In the genomic region with DNA sequence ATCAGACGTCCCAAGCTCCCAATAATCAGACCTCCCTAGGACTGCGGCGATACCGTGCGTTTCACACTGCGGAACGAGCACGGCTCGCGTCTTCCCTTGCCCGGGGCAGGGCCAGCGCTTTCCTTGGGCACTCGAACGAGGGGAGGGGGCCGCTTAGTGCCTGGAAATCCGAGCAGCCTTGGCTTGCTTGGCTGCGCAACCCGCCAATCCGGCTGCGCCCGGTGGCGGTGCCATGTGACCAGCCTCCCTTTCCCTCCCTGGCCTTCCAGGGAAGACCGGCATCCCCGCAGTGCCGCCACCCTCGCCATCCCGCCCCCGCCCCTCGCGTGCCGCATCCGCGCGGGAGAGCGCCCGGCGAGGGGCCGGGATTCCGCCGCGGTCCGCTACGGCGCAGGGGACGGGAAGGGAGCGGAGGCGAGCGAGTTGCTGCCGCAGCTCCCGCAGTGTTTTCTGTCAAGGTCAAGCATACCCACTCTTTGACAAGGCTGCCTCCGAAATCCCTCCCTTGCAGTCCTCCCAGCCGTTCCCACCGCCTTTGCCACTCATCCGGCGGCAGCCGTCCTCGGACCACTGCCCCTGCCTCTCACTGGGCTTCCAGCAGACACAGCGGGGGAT, we compare ENCODE assay signal across 1 cellular context.
TF ChIP-seq lines count a peak whose summit lies in the region.

No MANE protein-coding gene starts in this region.

TF ChIP-seq in HEK293, 187 proteins besides CTCF, POLR2A, EP300 and RAD21 (continued from another document and continues in another):
- no peak for TF ChIP-seq ZBTB49 (tag by site-specific recombination; IDR thresholded peaks at IDR 0.05; ENCODE audit: low read depth)
- TF ChIP-seq, protein P1, sequence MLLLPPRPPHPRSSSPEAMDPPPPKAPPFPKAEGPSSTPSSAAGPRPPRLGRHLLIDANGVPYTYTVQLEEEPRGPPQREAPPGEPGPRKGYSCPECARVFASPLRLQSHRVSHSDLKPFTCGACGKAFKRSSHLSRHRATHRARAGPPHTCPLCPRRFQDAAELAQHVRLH (tag by site-specific recombination; IDR thresholded peaks at IDR 0.05), result no peak
- peak; percentile 66; the same call in 1 of the 2 replicates for TF ChIP-seq KLF16 (tag by site-specific recombination; IDR thresholded peaks at IDR 0.05)
- no peak for TF ChIP-seq ZNF48 (tag by site-specific recombination; IDR thresholded peaks at IDR 0.05)
- no peak for TF ChIP-seq ZNF266 (tag by site-specific recombination; IDR thresholded peaks at IDR 0.05; ENCODE audit: low read depth)
- no peak for TF ChIP-seq PRDM2 (tag by site-specific recombination; IDR thresholded peaks at IDR 0.05; ENCODE audit: borderline replicate concordance)
- no peak for TF ChIP-seq ZNF707 (tag by site-specific recombination; IDR thresholded peaks at IDR 0.05)
- no peak for TF ChIP-seq ZNF174 (tag by site-specific recombination; IDR thresholded peaks at IDR 0.05)
- no peak for TF ChIP-seq ZNF223 (tag by site-specific recombination; IDR thresholded peaks at IDR 0.05)
- no peak for TF ChIP-seq ZNF701 (tag by site-specific recombination; IDR thresholded peaks at IDR 0.05)
- peak; percentile 36; the same call in 1 of the 2 replicates for TF ChIP-seq ZBTB7A (tag by site-specific recombination; IDR thresholded peaks at IDR 0.05; ENCODE audit: low read depth)
- TF ChIP-seq, protein P2, sequence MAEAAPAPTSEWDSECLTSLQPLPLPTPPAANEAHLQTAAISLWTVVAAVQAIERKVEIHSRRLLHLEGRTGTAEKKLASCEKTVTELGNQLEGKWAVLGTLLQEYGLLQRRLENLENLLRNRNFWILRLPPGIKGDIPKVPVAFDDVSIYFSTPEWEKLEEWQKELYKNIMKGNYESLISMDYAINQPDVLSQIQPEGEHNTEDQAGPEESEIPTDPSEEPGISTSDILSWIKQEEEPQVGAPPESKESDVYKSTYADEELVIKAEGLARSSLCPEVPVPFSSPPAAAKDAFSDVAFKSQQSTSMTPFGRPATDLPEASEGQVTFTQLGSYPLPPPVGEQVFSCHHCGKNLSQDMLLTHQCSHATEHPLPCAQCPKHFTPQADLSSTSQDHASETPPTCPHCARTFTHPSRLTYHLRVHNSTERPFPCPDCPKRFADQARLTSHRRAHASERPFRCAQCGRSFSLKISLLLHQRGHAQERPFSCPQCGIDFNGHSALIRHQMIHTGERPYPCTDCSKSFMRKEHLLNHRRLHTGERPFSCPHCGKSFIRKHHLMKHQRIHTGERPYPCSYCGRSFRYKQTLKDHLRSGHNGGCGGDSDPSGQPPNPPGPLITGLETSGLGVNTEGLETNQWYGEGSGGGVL (tag by site-specific recombination; IDR thresholded peaks at IDR 0.05), result peak; percentile 94
- TF ChIP-seq MZF1 (tag by site-specific recombination; IDR thresholded peaks at IDR 0.05; ENCODE audit: borderline replicate concordance), result peak; percentile 71; the same call in 1 of the 2 replicates
- TF ChIP-seq SETDB1 (IDR thresholded peaks at IDR 0.05; ENCODE audit: insufficient read length, low read length), result no peak
- TF ChIP-seq ZNF416 (tag by site-specific recombination; IDR thresholded peaks at IDR 0.05), result no peak
- TF ChIP-seq YY1 (tag by site-specific recombination; IDR thresholded peaks at IDR 0.05), result no peak; the same call in 1 of the 2 replicates
- peak; percentile 91 for TF ChIP-seq WT1 (tag by site-specific recombination; IDR thresholded peaks at IDR 0.05)
- no peak for TF ChIP-seq ZNF175 (tag by site-specific recombination; IDR thresholded peaks at IDR 0.05)
- TF ChIP-seq, protein P3, sequence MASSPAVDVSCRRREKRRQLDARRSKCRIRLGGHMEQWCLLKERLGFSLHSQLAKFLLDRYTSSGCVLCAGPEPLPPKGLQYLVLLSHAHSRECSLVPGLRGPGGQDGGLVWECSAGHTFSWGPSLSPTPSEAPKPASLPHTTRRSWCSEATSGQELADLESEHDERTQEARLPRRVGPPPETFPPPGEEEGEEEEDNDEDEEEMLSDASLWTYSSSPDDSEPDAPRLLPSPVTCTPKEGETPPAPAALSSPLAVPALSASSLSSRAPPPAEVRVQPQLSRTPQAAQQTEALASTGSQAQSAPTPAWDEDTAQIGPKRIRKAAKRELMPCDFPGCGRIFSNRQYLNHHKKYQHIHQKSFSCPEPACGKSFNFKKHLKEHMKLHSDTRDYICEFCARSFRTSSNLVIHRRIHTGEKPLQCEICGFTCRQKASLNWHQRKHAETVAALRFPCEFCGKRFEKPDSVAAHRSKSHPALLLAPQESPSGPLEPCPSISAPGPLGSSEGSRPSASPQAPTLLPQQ (tag by site-specific recombination; IDR thresholded peaks at IDR 0.05), result peak; percentile 78; the same call in 1 of the 2 replicates
- peak; percentile 96 for TF ChIP-seq GLIS1 (tag by site-specific recombination; IDR thresholded peaks at IDR 0.05)
- TF ChIP-seq, protein P4, sequence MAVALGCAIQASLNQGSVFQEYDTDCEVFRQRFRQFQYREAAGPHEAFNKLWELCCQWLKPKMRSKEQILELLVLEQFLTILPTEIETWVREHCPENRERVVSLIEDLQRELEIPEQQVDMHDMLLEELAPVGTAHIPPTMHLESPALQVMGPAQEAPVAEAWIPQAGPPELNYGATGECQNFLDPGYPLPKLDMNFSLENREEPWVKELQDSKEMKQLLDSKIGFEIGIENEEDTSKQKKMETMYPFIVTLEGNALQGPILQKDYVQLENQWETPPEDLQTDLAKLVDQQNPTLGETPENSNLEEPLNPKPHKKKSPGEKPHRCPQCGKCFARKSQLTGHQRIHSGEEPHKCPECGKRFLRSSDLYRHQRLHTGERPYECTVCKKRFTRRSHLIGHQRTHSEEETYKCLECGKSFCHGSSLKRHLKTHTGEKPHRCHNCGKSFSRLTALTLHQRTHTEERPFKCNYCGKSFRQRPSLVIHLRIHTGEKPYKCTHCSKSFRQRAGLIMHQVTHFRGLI (tag by site-specific recombination; IDR thresholded peaks at IDR 0.05), result no peak; the same call in 1 of the 2 replicates
- TF ChIP-seq ZNF571 (tag by site-specific recombination; IDR thresholded peaks at IDR 0.05), result no peak
- no peak for TF ChIP-seq ZNF302 (tag by site-specific recombination; IDR thresholded peaks at IDR 0.05; ENCODE audit: low read depth)
- no peak for TF ChIP-seq ZNF704 (tag by site-specific recombination; IDR thresholded peaks at IDR 0.05)
- no peak for TF ChIP-seq ZFP3 (tag by site-specific recombination; IDR thresholded peaks at IDR 0.05; ENCODE audit: low read depth)
- TF ChIP-seq BCL11A (tag by site-specific recombination; IDR thresholded peaks at IDR 0.05; ENCODE audit: low read depth), result no peak
- no peak for TF ChIP-seq GLI4 (tag by site-specific recombination; IDR thresholded peaks at IDR 0.05)
- TF ChIP-seq ZNF626 (tag by site-specific recombination; IDR thresholded peaks at IDR 0.05), result no peak
- no peak for TF ChIP-seq ZNF184 (tag by site-specific recombination; IDR thresholded peaks at IDR 0.05)
- no peak for TF ChIP-seq ZNF548 (tag by site-specific recombination; IDR thresholded peaks at IDR 0.05)
- no peak for TF ChIP-seq ZNF529 (tag by site-specific recombination; IDR thresholded peaks at IDR 0.05; ENCODE audit: insufficient replicate concordance)
- TF ChIP-seq ZNF274 (IDR thresholded peaks at IDR 0.05; ENCODE audit: low read length), result no peak
- TF ChIP-seq ZNF274 (tag by site-specific recombination; IDR thresholded peaks at IDR 0.05; ENCODE audit: borderline replicate concordance), result no peak
- no peak for TF ChIP-seq REST (tag by site-specific recombination; IDR thresholded peaks at IDR 0.05)
- peak; percentile 92 for TF ChIP-seq ZBTB48 (tag by site-specific recombination; IDR thresholded peaks at IDR 0.05)
- no peak for TF ChIP-seq ZNF747 (tag by site-specific recombination; IDR thresholded peaks at IDR 0.05)
- no peak; the same call in none of the 2 replicates for TF ChIP-seq ZFP69B (tag by site-specific recombination; IDR thresholded peaks at IDR 0.05)
- TF ChIP-seq ZNF239 (tag by site-specific recombination; IDR thresholded peaks at IDR 0.05), result no peak
- no peak for TF ChIP-seq ZNF558 (tag by site-specific recombination; IDR thresholded peaks at IDR 0.05)
- peak; percentile 85; the same call in 1 of the 2 replicates for TF ChIP-seq KLF8 (tag by site-specific recombination; IDR thresholded peaks at IDR 0.05)
- no peak for TF ChIP-seq ZNF23 (tag by site-specific recombination; IDR thresholded peaks at IDR 0.05; ENCODE audit: borderline replicate concordance)
- TF ChIP-seq GLIS2 (tag by site-specific recombination; IDR thresholded peaks at IDR 0.05), result peak; percentile 97
- TF ChIP-seq ZNF791 (tag by site-specific recombination; IDR thresholded peaks at IDR 0.05), result no peak
- TF ChIP-seq ZNF549 (tag by site-specific recombination; IDR thresholded peaks at IDR 0.05), result no peak
- no peak for TF ChIP-seq ZNF624 (tag by site-specific recombination; IDR thresholded peaks at IDR 0.05)
